Comparison of ENCODE assay signal across 1 cellular context in the genomic region with DNA sequence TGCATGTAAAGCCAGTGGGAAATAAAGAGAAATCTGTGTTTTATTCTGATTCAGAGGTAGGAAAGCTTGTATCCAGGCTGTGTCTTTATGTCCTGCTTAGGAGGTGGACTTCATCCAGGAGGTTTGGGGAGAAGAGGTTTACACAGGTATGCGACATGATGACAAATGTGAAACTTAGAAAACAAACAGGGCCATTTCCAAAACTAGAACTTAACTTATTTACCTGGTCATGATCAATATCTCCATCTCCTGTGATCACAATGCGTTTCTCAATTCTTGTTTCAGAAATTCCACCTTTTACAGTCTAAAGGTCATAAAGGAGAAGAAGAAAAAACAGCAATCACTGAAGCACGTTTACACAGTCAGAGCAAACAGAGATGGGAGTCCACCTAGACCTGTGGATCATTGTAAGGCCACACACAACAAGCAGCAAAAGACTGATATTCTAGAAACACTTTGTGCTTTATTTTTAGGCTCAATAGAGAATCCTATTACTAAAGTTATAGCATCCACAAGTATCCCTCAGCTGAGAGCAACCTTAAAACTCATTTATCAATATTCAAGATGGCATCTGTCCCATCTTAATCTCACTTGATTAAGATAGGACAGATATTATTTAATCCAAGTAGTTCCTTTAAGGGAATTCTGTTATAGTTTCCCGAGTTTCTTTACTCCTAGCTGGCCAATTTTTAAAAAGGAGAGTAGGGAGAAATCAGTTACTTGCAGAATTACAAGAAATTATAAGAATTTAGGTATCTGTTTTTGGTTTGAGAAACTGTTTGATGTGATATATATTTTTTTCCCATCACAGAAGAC.
TF ChIP-seq lines count a peak whose summit lies in the region.

No MANE protein-coding gene starts in this region.

TF ChIP-seq in HepG2, 621 proteins besides CTCF, POLR2A, EP300 and RAD21 (continued from another document and continues in another):
- TF ChIP-seq, protein P1, sequence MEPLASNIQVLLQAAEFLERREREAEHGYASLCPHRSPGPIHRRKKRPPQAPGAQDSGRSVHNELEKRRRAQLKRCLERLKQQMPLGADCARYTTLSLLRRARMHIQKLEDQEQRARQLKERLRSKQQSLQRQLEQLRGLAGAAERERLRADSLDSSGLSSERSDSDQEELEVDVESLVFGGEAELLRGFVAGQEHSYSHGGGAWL (CRISPR knock-in tag; IDR thresholded peaks at IDR 0.05) = no peak
- TF ChIP-seq ZNF766 (CRISPR knock-in tag; IDR thresholded peaks at IDR 0.05; ENCODE audit: borderline replicate concordance) = no peak
- peak; percentile 18; the same call in 1 of the 2 replicates for TF ChIP-seq ZSCAN12 (CRISPR knock-in tag; IDR thresholded peaks at IDR 0.05)
- peak; percentile 78; the same call in 1 of the 2 replicates for TF ChIP-seq ZNF747 (CRISPR knock-in tag; IDR thresholded peaks at IDR 0.05; ENCODE audit: borderline replicate concordance)
- no peak for TF ChIP-seq NR1H2 (CRISPR knock-in tag; IDR thresholded peaks at IDR 0.05; ENCODE audit: borderline replicate concordance, low read depth)
- TF ChIP-seq ZNF713 (CRISPR knock-in tag; IDR thresholded peaks at IDR 0.05) = 0 out of 2 replicates have a peak, but pooled peaks have one; percentile 14
- TF ChIP-seq, protein P2, sequence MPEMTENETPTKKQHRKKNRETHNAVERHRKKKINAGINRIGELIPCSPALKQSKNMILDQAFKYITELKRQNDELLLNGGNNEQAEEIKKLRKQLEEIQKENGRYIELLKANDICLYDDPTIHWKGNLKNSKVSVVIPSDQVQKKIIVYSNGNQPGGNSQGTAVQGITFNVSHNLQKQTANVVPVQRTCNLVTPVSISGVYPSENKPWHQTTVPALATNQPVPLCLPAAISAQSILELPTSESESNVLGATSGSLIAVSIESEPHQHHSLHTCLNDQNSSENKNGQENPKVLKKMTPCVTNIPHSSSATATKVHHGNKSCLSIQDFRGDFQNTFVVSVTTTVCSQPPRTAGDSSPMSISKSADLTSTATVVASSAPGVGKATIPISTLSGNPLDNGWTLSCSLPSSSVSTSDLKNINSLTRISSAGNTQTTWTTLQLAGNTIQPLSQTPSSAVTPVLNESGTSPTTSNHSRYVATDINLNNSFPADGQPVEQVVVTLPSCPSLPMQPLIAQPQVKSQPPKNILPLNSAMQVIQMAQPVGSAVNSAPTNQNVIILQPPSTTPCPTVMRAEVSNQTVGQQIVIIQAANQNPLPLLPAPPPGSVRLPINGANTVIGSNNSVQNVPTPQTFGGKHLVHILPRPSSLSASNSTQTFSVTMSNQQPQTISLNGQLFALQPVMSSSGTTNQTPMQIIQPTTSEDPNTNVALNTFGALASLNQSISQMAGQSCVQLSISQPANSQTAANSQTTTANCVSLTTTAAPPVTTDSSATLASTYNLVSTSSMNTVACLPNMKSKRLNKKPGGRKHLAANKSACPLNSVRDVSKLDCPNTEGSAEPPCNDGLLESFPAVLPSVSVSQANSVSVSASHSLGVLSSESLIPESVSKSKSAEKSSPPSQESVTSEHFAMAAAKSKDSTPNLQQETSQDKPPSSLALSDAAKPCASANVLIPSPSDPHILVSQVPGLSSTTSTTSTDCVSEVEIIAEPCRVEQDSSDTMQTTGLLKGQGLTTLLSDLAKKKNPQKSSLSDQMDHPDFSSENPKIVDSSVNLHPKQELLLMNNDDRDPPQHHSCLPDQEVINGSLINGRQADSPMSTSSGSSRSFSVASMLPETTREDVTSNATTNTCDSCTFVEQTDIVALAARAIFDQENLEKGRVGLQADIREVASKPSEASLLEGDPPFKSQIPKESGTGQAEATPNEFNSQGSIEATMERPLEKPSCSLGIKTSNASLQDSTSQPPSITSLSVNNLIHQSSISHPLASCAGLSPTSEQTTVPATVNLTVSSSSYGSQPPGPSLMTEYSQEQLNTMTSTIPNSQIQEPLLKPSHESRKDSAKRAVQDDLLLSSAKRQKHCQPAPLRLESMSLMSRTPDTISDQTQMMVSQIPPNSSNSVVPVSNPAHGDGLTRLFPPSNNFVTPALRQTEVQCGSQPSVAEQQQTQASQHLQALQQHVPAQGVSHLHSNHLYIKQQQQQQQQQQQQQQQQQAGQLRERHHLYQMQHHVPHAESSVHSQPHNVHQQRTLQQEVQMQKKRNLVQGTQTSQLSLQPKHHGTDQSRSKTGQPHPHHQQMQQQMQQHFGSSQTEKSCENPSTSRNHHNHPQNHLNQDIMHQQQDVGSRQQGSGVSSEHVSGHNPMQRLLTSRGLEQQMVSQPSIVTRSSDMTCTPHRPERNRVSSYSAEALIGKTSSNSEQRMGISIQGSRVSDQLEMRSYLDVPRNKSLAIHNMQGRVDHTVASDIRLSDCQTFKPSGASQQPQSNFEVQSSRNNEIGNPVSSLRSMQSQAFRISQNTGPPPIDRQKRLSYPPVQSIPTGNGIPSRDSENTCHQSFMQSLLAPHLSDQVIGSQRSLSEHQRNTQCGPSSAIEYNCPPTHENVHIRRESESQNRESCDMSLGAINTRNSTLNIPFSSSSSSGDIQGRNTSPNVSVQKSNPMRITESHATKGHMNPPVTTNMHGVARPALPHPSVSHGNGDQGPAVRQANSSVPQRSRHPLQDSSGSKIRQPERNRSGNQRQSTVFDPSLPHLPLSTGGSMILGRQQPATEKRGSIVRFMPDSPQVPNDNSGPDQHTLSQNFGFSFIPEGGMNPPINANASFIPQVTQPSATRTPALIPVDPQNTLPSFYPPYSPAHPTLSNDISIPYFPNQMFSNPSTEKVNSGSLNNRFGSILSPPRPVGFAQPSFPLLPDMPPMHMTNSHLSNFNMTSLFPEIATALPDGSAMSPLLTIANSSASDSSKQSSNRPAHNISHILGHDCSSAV (CRISPR knock-in tag; IDR thresholded peaks at IDR 0.05; ENCODE audit: borderline replicate concordance) = no peak
- no peak for TF ChIP-seq ZNF720 (CRISPR knock-in tag; IDR thresholded peaks at IDR 0.05)
- TF ChIP-seq, protein P3, sequence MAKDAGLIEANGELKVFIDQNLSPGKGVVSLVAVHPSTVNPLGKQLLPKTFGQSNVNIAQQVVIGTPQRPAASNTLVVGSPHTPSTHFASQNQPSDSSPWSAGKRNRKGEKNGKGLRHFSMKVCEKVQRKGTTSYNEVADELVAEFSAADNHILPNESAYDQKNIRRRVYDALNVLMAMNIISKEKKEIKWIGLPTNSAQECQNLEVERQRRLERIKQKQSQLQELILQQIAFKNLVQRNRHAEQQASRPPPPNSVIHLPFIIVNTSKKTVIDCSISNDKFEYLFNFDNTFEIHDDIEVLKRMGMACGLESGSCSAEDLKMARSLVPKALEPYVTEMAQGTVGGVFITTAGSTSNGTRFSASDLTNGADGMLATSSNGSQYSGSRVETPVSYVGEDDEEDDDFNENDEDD (CRISPR knock-in tag; IDR thresholded peaks at IDR 0.05; ENCODE audit: borderline replicate concordance) = 0 out of 2 replicates have a peak, but pooled peaks have one; percentile 42
- TF ChIP-seq, protein P4, sequence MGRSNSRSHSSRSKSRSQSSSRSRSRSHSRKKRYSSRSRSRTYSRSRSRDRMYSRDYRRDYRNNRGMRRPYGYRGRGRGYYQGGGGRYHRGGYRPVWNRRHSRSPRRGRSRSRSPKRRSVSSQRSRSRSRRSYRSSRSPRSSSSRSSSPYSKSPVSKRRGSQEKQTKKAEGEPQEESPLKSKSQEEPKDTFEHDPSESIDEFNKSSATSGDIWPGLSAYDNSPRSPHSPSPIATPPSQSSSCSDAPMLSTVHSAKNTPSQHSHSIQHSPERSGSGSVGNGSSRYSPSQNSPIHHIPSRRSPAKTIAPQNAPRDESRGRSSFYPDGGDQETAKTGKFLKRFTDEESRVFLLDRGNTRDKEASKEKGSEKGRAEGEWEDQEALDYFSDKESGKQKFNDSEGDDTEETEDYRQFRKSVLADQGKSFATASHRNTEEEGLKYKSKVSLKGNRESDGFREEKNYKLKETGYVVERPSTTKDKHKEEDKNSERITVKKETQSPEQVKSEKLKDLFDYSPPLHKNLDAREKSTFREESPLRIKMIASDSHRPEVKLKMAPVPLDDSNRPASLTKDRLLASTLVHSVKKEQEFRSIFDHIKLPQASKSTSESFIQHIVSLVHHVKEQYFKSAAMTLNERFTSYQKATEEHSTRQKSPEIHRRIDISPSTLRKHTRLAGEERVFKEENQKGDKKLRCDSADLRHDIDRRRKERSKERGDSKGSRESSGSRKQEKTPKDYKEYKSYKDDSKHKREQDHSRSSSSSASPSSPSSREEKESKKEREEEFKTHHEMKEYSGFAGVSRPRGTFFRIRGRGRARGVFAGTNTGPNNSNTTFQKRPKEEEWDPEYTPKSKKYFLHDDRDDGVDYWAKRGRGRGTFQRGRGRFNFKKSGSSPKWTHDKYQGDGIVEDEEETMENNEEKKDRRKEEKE (IDR thresholded peaks at IDR 0.05) = no peak
- TF ChIP-seq, protein P5, sequence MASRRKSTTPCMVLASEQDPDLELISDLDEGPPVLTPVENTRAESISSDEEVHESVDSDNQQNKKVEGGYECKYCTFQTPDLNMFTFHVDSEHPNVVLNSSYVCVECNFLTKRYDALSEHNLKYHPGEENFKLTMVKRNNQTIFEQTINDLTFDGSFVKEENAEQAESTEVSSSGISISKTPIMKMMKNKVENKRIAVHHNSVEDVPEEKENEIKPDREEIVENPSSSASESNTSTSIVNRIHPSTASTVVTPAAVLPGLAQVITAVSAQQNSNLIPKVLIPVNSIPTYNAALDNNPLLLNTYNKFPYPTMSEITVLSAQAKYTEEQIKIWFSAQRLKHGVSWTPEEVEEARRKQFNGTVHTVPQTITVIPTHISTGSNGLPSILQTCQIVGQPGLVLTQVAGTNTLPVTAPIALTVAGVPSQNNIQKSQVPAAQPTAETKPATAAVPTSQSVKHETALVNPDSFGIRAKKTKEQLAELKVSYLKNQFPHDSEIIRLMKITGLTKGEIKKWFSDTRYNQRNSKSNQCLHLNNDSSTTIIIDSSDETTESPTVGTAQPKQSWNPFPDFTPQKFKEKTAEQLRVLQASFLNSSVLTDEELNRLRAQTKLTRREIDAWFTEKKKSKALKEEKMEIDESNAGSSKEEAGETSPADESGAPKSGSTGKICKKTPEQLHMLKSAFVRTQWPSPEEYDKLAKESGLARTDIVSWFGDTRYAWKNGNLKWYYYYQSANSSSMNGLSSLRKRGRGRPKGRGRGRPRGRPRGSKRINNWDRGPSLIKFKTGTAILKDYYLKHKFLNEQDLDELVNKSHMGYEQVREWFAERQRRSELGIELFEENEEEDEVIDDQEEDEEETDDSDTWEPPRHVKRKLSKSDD (CRISPR knock-in tag; IDR thresholded peaks at IDR 0.05; ENCODE audit: low read depth) = peak; percentile 90; the same call in 1 of the 2 replicates
- TF ChIP-seq, protein P6, sequence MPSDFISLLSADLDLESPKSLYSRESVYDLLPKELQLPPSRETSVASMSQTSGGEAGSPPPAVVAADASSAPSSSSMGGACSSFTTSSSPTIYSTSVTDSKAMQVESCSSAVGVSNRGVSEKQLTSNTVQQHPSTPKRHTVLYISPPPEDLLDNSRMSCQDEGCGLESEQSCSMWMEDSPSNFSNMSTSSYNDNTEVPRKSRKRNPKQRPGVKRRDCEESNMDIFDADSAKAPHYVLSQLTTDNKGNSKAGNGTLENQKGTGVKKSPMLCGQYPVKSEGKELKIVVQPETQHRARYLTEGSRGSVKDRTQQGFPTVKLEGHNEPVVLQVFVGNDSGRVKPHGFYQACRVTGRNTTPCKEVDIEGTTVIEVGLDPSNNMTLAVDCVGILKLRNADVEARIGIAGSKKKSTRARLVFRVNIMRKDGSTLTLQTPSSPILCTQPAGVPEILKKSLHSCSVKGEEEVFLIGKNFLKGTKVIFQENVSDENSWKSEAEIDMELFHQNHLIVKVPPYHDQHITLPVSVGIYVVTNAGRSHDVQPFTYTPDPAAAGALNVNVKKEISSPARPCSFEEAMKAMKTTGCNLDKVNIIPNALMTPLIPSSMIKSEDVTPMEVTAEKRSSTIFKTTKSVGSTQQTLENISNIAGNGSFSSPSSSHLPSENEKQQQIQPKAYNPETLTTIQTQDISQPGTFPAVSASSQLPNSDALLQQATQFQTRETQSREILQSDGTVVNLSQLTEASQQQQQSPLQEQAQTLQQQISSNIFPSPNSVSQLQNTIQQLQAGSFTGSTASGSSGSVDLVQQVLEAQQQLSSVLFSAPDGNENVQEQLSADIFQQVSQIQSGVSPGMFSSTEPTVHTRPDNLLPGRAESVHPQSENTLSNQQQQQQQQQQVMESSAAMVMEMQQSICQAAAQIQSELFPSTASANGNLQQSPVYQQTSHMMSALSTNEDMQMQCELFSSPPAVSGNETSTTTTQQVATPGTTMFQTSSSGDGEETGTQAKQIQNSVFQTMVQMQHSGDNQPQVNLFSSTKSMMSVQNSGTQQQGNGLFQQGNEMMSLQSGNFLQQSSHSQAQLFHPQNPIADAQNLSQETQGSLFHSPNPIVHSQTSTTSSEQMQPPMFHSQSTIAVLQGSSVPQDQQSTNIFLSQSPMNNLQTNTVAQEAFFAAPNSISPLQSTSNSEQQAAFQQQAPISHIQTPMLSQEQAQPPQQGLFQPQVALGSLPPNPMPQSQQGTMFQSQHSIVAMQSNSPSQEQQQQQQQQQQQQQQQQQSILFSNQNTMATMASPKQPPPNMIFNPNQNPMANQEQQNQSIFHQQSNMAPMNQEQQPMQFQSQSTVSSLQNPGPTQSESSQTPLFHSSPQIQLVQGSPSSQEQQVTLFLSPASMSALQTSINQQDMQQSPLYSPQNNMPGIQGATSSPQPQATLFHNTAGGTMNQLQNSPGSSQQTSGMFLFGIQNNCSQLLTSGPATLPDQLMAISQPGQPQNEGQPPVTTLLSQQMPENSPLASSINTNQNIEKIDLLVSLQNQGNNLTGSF (CRISPR knock-in tag; IDR thresholded peaks at IDR 0.05) = no peak
- TF ChIP-seq, protein P7, sequence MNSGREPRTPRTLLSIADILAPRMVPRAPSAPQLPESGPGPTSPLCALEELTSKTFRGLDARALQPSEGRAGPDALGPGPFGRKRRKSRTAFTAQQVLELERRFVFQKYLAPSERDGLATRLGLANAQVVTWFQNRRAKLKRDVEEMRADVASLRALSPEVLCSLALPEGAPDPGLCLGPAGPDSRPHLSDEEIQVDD (CRISPR knock-in tag; IDR thresholded peaks at IDR 0.05; ENCODE audit: borderline replicate concordance) = no peak
- peak; percentile 72; the same call in 1 of the 2 replicates for TF ChIP-seq CHD4 (IDR thresholded peaks at IDR 0.05; ENCODE audit: borderline replicate concordance, low read length)
- TF ChIP-seq EED (CRISPR knock-in tag; IDR thresholded peaks at IDR 0.05) = no peak
- TF ChIP-seq, protein P8, sequence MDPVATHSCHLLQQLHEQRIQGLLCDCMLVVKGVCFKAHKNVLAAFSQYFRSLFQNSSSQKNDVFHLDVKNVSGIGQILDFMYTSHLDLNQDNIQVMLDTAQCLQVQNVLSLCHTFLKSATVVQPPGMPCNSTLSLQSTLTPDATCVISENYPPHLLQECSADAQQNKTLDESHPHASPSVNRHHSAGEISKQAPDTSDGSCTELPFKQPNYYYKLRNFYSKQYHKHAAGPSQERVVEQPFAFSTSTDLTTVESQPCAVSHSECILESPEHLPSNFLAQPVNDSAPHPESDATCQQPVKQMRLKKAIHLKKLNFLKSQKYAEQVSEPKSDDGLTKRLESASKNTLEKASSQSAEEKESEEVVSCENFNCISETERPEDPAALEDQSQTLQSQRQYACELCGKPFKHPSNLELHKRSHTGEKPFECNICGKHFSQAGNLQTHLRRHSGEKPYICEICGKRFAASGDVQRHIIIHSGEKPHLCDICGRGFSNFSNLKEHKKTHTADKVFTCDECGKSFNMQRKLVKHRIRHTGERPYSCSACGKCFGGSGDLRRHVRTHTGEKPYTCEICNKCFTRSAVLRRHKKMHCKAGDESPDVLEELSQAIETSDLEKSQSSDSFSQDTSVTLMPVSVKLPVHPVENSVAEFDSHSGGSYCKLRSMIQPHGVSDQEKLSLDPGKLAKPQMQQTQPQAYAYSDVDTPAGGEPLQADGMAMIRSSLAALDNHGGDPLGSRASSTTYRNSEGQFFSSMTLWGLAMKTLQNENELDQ (CRISPR knock-in tag; IDR thresholded peaks at IDR 0.05; ENCODE audit: borderline replicate concordance) = no peak
